14 cellular contexts compared by ENCODE assay signal in the genomic region with DNA sequence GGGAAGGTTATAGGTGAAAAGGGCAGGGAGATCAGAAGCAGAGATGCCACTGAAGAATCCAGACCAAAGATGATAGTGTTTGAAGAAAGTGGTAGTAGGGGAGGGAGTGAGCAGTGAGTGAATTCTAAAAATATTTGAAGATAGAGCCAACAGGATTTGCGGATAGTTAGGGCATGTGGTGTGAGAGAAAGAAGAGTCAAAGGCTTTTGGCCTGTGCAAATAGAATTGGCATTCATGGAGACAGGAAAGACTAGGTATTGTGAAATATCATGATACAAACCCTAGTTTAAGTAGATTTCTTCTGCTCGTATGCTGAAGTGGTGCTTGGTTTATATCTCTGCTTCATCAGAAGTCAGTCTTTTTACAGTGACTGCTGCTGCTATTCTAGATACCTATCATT.
"Had no signal": no experiment of that assay in that cellular context is flagged by ENCODE, and none has a peak within 500 bp of the region (broad histone marks: within the 10 kb centered on the region; RNA-seq: fewer than 3 reads in every experiment).

No MANE protein-coding gene starts in this region.

- H3K36me3 ChIP-seq: breast epithelium, esophagus squamous epithelium, ovary, stomach, uterus had no signal

- H3K4me1 ChIP-seq: breast epithelium, stomach, uterus had no signal

- DNase-seq: activated CD4-positive, alpha-beta T cell treated with anti-CD3 and anti-CD28 coated beads, Interleukin-2, amount 50 U/mL, for 48 hours; activated CD8-positive, alpha-beta memory T cell treated with anti-CD3 and anti-CD28 coated beads, Interleukin-2, amount 10 ng/mL, durations not matched to agents 7 days and 5 days; activated gamma-delta T cell; activated T-cell treated with anti-CD3 and anti-CD28 coated beads, Interleukin-2, amount 50 U/mL, for 4 hours; anterior cingulate cortex; esophagus squamous epithelium; kidney glomerular epithelial cell; nephron progenitor cell; ovary; stimulated activated CD4-positive, alpha-beta T cell treated with anti-CD3 and anti-CD28 coated beads, Interleukin-4, amount 100 ng/mL, for 1 hour; stomach; uterus had no signal

- ATAC-seq: activated CD4-positive, CD25-positive, alpha-beta regulatory T cell treated with anti-CD3 and anti-CD28 coated beads, Interleukin-2, amount 50 U/mL, for 24 hours; activated CD8-positive, alpha-beta memory T cell treated with anti-CD3 and anti-CD28 coated beads, Interleukin-2, amount 10 ng/mL, durations not matched to agents 7 days and 5 days; activated T-cell treated with anti-CD3 and anti-CD28 coated beads, Interleukin-2, amount 50 U/mL, for 4 hours had no signal

- H3K27me3 ChIP-seq: breast epithelium, esophagus squamous epithelium, ovary, stomach, uterus had no signal

- H3K9me3 ChIP-seq: breast epithelium, esophagus squamous epithelium, stomach, uterus had no signal

- H3K4me3 ChIP-seq: breast epithelium, esophagus squamous epithelium, ovary, stomach, uterus had no signal
